19 cellular contexts compared by ENCODE assay signal in the genomic region with DNA sequence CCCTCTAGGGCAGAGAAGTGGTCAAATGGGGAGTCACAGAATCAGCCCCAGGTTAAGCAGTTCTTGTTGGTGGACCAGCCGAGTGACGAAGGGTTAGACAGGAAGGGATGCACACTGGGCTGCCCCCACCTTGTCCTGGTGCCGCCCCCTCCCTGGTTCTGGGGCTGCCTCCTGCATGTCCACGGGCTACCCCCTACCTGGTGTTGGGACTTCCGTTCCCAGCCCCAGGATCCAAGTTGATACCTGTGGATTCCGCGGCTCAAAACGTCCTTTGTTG.
A peak's percentile ranks its signal among the peaks of the same experiment; 100 is the strongest.
DNase-seq lines count a peak whose midpoint lies in the region; ATAC-seq and TF ChIP-seq lines count a peak whose summit lies in the region.
"Had no signal": no experiment of that assay in that cellular context is flagged by ENCODE, and none has a peak within 500 bp of the region (broad histone marks: within the 10 kb centered on the region; RNA-seq: fewer than 3 reads in every experiment).

No MANE protein-coding gene starts in this region.

- in situ Hi-C loops in GM13977 (cut with MboI; ENCODE audit: low pct_unique_long_range_greater_than_20kb, low sequenced_read_pairs, unreplicated experiment): no loop called here
- in situ Hi-C loops in G401 (cut with HindIII; ENCODE audit: low sequenced_read_pairs): no loop called here

- BruUV-seq in Calu3 (replicated peaks; lab: Mats Ljungman, UMichigan): no TSS peak
- no TSS peak for BruUV-seq in PC-9 (replicated peaks; lab: Mats Ljungman, UMichigan)

- intact Hi-C loops in Calu3 (cut with micrococcal nuclease; ENCODE audit: unreplicated experiment): no loop called here
- intact Hi-C loops in PC-9 (cut with micrococcal nuclease; ENCODE audit: unreplicated experiment): loop anchor here (5.0 kb wide), 3 partner anchors 64 to 401 kb away; no protein-coding TSS in a partner anchor

- ATAC-seq in omental fat pad (ENCODE audit: low FRiP score): peak; percentile 19
- ATAC-seq: activated CD4-positive, alpha-beta T cell treated with anti-CD3 and anti-CD28 coated beads for 36 hours; activated CD8-positive, alpha-beta memory T cell treated with anti-CD3 and anti-CD28 coated beads, Interleukin-2, amount 10 ng/mL, durations not matched to agents 7 days and 5 days; effector memory CD8-positive, alpha-beta T cell had no signal

- H3F3A ChIP-seq in PC-9 (ENCODE audit: insufficient read depth, low read depth): peaks cover 8% of the 10 kb centered on the region; the same call in 1 of the 2 replicates

- peaks cover 28% of the 10 kb centered on the region for H3K4me1 ChIP-seq in PC-9 (replicated peaks; ENCODE audit: insufficient read depth)

- H3K9me3 ChIP-seq in PC-9 (ENCODE audit: insufficient read depth, low read depth): 0 out of 2 replicates have a peak, but pooled peaks cover 10% of the 10 kb centered on the region

- POLR2A ChIA-PET in PC-9 (lab: Charles Lee; ENCODE audit: unreplicated experiment): no interaction called here

- no peak for DNase-seq in Calu3
- DNase-seq in PC-9: no peak
- no peak for DNase-seq in epithelial cell of prostate (ENCODE audit: low read depth, low spot score)
- DNase-seq in omental fat pad (ENCODE audit: low spot score): no peak
- no peak for DNase-seq in GM13977 (ENCODE audit: low spot score)
- DNase-seq in GDM1 (lab: John Stamatoyannopoulos, UW): no peak
- DNase-seq in G401 (ENCODE audit: low spot score): no peak
- no peak for DNase-seq in CD1c-positive myeloid dendritic cell (ENCODE audit: extremely low spot score)
- DNase-seq: activated CD4-positive, alpha-beta T cell treated with anti-CD3 and anti-CD28 coated beads for 36 hours; activated CD8-positive, alpha-beta memory T cell treated with anti-CD3 and anti-CD28 coated beads, Interleukin-2, amount 10 ng/mL, durations not matched to agents 7 days and 5 days; activated naive CD8-positive, alpha-beta T cell treated with anti-CD3 and anti-CD28 coated beads for 36 hours; CD4-positive, alpha-beta memory T cell; DND-41; effector memory CD8-positive, alpha-beta T cell; left lung; NK-92 treated with Interleukin-12 subunit alpha and Interleukin-12 subunit beta, amount 100 ng/mL, for 24 hours; retina; stimulated activated CD4-positive, alpha-beta T cell treated with anti-CD3 and anti-CD28 coated beads, Interleukin-12 subunit alpha, Interleukin-12 subunit beta, amount 100 ng/mL, for 4 hours had no signal

- no peaks in the 10 kb centered on the region for H3K27me3 ChIP-seq in PC-9 (ENCODE audit: insufficient read depth, low read depth)

- peak overlapping the region; percentile 74 for H3K4me2 ChIP-seq in PC-9

- H3K4me3 Mint-ChIP-seq in Calu3 (ENCODE audit: low read depth, unreplicated experiment): peak overlapping the region; percentile 69
- H3K4me3 Mint-ChIP-seq: activated CD4-positive, alpha-beta T cell treated with anti-CD3 and anti-CD28 coated beads for 36 hours; activated CD8-positive, alpha-beta memory T cell treated with anti-CD3 and anti-CD28 coated beads, Interleukin-2, amount 10 ng/mL, durations not matched to agents 7 days and 5 days; activated naive CD8-positive, alpha-beta T cell treated with anti-CD3 and anti-CD28 coated beads for 36 hours; CD4-positive, alpha-beta memory T cell; effector memory CD8-positive, alpha-beta T cell; H9 had no signal

- H3K9me2 ChIP-seq in PC-9 (ENCODE audit: insufficient read depth): no peaks in the 10 kb centered on the region

- H3K36me3 ChIP-seq in PC-9 (ENCODE audit: low read depth): no peaks in the 10 kb centered on the region
- H3K36me3 ChIP-seq: left lung had no signal

- no peak overlapping the region for H3K27ac ChIP-seq in PC-9
- peak overlapping the region; percentile 78 for H3K27ac ChIP-seq in epithelial cell of prostate
- H3K27ac ChIP-seq: left lung had no signal

- no peaks in the 10 kb centered on the region for H3K79me2 ChIP-seq in PC-9 (ENCODE audit: low read depth)

- H3K9me3 Mint-ChIP-seq in Calu3 (ENCODE audit: low read depth, unreplicated experiment): no peaks in the 10 kb centered on the region
- H3K9me3 Mint-ChIP-seq: effector memory CD8-positive, alpha-beta T cell had no signal

- peaks cover 20% of the 10 kb centered on the region for H3K4me1 Mint-ChIP-seq in Calu3 (ENCODE audit: low read depth, unreplicated experiment)
- H3K4me1 Mint-ChIP-seq: activated CD4-positive, alpha-beta T cell treated with anti-CD3 and anti-CD28 coated beads for 36 hours; activated CD8-positive, alpha-beta memory T cell treated with anti-CD3 and anti-CD28 coated beads, Interleukin-2, amount 10 ng/mL, durations not matched to agents 7 days and 5 days; activated naive CD8-positive, alpha-beta T cell treated with anti-CD3 and anti-CD28 coated beads for 36 hours; CD4-positive, alpha-beta memory T cell had no signal

- H4K20me1 ChIP-seq in PC-9 (ENCODE audit: insufficient read depth): no peaks in the 10 kb centered on the region

- H3K27me3 Mint-ChIP-seq in Calu3 (ENCODE audit: unreplicated experiment): peaks cover 25% of the 10 kb centered on the region

- CTCF ChIA-PET in Calu3 (lab: Charles Lee) (interaction anchor here (1.2 kb wide), 1 partner anchor 400 kb away, joined by 5 read pairs; no protein-coding TSS in a partner anchor), PC-9 (lab: Charles Lee) (interaction anchor here (1.8 kb wide), 1 partner anchor 65 kb away, joined by 6 read pairs; no protein-coding TSS in a partner anchor)

- H3K36me3 Mint-ChIP-seq in Calu3 (ENCODE audit: insufficient read depth, unreplicated experiment): peaks cover 12% of the 10 kb centered on the region
- H3K36me3 Mint-ChIP-seq: CD4-positive, alpha-beta memory T cell had no signal

- no peak overlapping the region for H2AFZ ChIP-seq in PC-9

- peak overlapping the region; percentile 44; the same call in 1 of the 2 replicates for H3K4me3 ChIP-seq in PC-9
- H3K4me3 ChIP-seq: left lung had no signal

- H3K27ac Mint-ChIP-seq in Calu3 (ENCODE audit: unreplicated experiment): no peak overlapping the region
- H3K27ac Mint-ChIP-seq: activated CD4-positive, alpha-beta T cell treated with anti-CD3 and anti-CD28 coated beads for 36 hours; activated CD8-positive, alpha-beta memory T cell treated with anti-CD3 and anti-CD28 coated beads, Interleukin-2, amount 10 ng/mL, durations not matched to agents 7 days and 5 days; activated naive CD8-positive, alpha-beta T cell treated with anti-CD3 and anti-CD28 coated beads for 36 hours; CD4-positive, alpha-beta memory T cell; effector memory CD8-positive, alpha-beta T cell had no signal

- TF ChIP-seq CTCF in Calu3 (IDR thresholded peaks at IDR 0.05; ENCODE audit: unreplicated experiment) (no peak), PC-9 (conservative IDR thresholded peaks at IDR 0.05) (no peak), omental fat pad (IDR thresholded peaks at IDR 0.05) (no peak), GM13977 (IDR thresholded peaks at IDR 0.05; ENCODE audit: extremely low read depth, insufficient read depth, missing control alignments) (no peak)
